1 cellular context compared by ENCODE assay signal in genomic region chr1:21149862-21150432, GRCh38.
TF ChIP-seq lines count a peak whose summit lies in the region.

No MANE protein-coding gene starts in this region.

TF ChIP-seq in HEK293, 187 proteins besides CTCF, POLR2A, EP300 and RAD21 (continued from another document):
- no peak for TF ChIP-seq KLF16 (tag by site-specific recombination; IDR thresholded peaks at IDR 0.05)
- TF ChIP-seq OVOL3 (tag by site-specific recombination; IDR thresholded peaks at IDR 0.05) = no peak
- no peak for TF ChIP-seq ZNF658 (tag by site-specific recombination; IDR thresholded peaks at IDR 0.05)
- no peak for TF ChIP-seq ZBTB21 (tag by site-specific recombination; IDR thresholded peaks at IDR 0.05)
- no peak for TF ChIP-seq ZNF350 (tag by site-specific recombination; IDR thresholded peaks at IDR 0.05)
- TF ChIP-seq, protein P1, sequence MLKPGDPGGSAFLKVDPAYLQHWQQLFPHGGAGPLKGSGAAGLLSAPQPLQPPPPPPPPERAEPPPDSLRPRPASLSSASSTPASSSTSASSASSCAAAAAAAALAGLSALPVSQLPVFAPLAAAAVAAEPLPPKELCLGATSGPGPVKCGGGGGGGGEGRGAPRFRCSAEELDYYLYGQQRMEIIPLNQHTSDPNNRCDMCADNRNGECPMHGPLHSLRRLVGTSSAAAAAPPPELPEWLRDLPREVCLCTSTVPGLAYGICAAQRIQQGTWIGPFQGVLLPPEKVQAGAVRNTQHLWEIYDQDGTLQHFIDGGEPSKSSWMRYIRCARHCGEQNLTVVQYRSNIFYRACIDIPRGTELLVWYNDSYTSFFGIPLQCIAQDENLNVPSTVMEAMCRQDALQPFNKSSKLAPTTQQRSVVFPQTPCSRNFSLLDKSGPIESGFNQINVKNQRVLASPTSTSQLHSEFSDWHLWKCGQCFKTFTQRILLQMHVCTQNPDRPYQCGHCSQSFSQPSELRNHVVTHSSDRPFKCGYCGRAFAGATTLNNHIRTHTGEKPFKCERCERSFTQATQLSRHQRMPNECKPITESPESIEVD (tag by site-specific recombination; IDR thresholded peaks at IDR 0.05) = peak; percentile 80; the same call in 1 of the 2 replicates
- TF ChIP-seq ZNF792 (tag by site-specific recombination; IDR thresholded peaks at IDR 0.05) = no peak
- TF ChIP-seq YY2 (tag by site-specific recombination; IDR thresholded peaks at IDR 0.05) = peak; percentile 59; the same call in 1 of the 2 replicates
- TF ChIP-seq, protein P2, sequence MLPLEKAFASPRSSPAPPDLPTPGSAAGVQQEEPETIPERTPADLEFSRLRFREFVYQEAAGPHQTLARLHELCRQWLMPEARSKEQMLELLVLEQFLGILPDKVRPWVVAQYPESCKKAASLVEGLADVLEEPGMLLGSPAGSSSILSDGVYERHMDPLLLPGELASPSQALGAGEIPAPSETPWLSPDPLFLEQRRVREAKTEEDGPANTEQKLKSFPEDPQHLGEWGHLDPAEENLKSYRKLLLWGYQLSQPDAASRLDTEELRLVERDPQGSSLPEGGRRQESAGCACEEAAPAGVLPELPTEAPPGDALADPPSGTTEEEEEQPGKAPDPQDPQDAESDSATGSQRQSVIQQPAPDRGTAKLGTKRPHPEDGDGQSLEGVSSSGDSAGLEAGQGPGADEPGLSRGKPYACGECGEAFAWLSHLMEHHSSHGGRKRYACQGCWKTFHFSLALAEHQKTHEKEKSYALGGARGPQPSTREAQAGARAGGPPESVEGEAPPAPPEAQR (tag by site-specific recombination; IDR thresholded peaks at IDR 0.05) = no peak
- no peak for TF ChIP-seq ZNF558 (tag by site-specific recombination; IDR thresholded peaks at IDR 0.05)
- no peak for TF ChIP-seq ZNF561 (tag by site-specific recombination; IDR thresholded peaks at IDR 0.05; ENCODE audit: borderline replicate concordance)
- TF ChIP-seq ZBTB1 (tag by site-specific recombination; IDR thresholded peaks at IDR 0.05) = no peak
- no peak for TF ChIP-seq ZNF155 (tag by site-specific recombination; IDR thresholded peaks at IDR 0.05)
- no peak for TF ChIP-seq ZNF138 (tag by site-specific recombination; IDR thresholded peaks at IDR 0.05; ENCODE audit: borderline replicate concordance)
- TF ChIP-seq ZNF239 (tag by site-specific recombination; IDR thresholded peaks at IDR 0.05) = no peak
- TF ChIP-seq YY1 (tag by site-specific recombination; IDR thresholded peaks at IDR 0.05) = peak; percentile 49; the same call in 1 of the 2 replicates
- no peak for TF ChIP-seq ZNF610 (tag by site-specific recombination; IDR thresholded peaks at IDR 0.05; ENCODE audit: borderline replicate concordance)
- no peak for TF ChIP-seq ZSCAN23 (tag by site-specific recombination; IDR thresholded peaks at IDR 0.05)
- TF ChIP-seq, protein P3, sequence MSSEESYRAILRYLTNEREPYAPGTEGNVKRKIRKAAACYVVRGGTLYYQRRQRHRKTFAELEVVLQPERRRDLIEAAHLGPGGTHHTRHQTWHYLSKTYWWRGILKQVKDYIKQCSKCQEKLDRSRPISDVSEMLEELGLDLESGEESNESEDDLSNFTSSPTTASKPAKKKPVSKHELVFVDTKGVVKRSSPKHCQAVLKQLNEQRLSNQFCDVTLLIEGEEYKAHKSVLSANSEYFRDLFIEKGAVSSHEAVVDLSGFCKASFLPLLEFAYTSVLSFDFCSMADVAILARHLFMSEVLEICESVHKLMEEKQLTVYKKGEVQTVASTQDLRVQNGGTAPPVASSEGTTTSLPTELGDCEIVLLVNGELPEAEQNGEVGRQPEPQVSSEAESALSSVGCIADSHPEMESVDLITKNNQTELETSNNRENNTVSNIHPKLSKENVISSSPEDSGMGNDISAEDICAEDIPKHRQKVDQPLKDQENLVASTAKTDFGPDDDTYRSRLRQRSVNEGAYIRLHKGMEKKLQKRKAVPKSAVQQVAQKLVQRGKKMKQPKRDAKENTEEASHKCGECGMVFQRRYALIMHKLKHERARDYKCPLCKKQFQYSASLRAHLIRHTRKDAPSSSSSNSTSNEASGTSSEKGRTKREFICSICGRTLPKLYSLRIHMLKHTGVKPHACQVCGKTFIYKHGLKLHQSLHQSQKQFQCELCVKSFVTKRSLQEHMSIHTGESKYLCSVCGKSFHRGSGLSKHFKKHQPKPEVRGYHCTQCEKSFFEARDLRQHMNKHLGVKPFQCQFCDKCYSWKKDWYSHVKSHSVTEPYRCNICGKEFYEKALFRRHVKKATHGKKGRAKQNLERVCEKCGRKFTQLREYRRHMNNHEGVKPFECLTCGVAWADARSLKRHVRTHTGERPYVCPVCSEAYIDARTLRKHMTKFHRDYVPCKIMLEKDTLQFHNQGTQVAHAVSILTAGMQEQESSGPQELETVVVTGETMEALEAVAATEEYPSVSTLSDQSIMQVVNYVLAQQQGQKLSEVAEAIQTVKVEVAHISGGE (tag by site-specific recombination; conservative IDR thresholded peaks at IDR 0.05; ENCODE audit: low read depth) = no peak
- TF ChIP-seq ZXDB (tag by site-specific recombination; IDR thresholded peaks at IDR 0.05) = peak; percentile 35; the same call in 1 of the 2 replicates
- no peak for TF ChIP-seq ZNF837 (tag by site-specific recombination; IDR thresholded peaks at IDR 0.05)
- no peak for TF ChIP-seq ZNF664 (tag by site-specific recombination; IDR thresholded peaks at IDR 0.05)
- no peak for TF ChIP-seq ZBTB48 (tag by site-specific recombination; IDR thresholded peaks at IDR 0.05)
- no peak for TF ChIP-seq ZNF146 (tag by site-specific recombination; IDR thresholded peaks at IDR 0.05)
- TF ChIP-seq ZNF169 (tag by site-specific recombination; IDR thresholded peaks at IDR 0.05) = no peak
- no peak for TF ChIP-seq ZNF843 (tag by site-specific recombination; IDR thresholded peaks at IDR 0.05)
- TF ChIP-seq ZEB2 (tag by site-specific recombination; IDR thresholded peaks at IDR 0.05) = 0 out of 2 replicates have a peak, but pooled peaks have one; percentile 15
- TF ChIP-seq, protein P4, sequence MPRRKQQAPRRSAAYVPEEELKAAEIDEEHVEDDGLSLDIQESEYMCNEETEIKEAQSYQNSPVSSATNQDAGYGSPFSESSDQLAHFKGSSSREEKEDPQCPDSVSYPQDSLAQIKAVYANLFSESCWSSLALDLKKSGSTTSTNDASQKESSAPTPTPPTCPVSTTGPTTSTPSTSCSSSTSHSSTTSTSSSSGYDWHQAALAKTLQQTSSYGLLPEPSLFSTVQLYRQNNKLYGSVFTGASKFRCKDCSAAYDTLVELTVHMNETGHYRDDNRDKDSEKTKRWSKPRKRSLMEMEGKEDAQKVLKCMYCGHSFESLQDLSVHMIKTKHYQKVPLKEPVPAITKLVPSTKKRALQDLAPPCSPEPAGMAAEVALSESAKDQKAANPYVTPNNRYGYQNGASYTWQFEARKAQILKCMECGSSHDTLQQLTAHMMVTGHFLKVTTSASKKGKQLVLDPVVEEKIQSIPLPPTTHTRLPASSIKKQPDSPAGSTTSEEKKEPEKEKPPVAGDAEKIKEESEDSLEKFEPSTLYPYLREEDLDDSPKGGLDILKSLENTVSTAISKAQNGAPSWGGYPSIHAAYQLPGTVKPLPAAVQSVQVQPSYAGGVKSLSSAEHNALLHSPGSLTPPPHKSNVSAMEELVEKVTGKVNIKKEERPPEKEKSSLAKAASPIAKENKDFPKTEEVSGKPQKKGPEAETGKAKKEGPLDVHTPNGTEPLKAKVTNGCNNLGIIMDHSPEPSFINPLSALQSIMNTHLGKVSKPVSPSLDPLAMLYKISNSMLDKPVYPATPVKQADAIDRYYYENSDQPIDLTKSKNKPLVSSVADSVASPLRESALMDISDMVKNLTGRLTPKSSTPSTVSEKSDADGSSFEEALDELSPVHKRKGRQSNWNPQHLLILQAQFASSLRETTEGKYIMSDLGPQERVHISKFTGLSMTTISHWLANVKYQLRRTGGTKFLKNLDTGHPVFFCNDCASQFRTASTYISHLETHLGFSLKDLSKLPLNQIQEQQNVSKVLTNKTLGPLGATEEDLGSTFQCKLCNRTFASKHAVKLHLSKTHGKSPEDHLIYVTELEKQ (tag by site-specific recombination; IDR thresholded peaks at IDR 0.05; ENCODE audit: borderline replicate concordance) = no peak
- TF ChIP-seq ZNF510 (tag by site-specific recombination; IDR thresholded peaks at IDR 0.05; ENCODE audit: insufficient replicate concordance) = no peak
- TF ChIP-seq, protein P5, sequence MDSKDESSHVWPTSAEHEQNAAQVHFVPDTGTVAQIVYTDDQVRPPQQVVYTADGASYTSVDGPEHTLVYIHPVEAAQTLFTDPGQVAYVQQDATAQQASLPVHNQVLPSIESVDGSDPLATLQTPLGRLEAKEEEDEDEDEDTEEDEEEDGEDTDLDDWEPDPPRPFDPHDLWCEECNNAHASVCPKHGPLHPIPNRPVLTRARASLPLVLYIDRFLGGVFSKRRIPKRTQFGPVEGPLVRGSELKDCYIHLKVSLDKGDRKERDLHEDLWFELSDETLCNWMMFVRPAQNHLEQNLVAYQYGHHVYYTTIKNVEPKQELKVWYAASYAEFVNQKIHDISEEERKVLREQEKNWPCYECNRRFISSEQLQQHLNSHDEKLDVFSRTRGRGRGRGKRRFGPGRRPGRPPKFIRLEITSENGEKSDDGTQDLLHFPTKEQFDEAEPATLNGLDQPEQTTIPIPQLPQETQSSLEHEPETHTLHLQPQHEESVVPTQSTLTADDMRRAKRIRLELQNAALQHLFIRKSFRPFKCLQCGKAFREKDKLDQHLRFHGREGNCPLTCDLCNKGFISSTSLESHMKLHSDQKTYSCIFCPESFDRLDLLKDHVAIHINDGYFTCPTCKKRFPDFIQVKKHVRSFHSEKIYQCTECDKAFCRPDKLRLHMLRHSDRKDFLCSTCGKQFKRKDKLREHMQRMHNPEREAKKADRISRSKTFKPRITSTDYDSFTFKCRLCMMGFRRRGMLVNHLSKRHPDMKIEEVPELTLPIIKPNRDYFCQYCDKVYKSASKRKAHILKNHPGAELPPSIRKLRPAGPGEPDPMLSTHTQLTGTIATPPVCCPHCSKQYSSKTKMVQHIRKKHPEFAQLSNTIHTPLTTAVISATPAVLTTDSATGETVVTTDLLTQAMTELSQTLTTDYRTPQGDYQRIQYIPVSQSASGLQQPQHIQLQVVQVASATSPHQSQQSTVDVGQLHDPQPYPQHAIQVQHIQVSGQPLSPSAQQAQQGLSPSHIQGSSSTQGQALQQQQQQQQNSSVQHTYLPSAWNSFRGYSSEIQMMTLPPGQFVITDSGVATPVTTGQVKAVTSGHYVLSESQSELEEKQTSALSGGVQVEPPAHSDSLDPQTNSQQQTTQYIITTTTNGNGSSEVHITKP (tag by site-specific recombination; IDR thresholded peaks at IDR 0.05) = no peak
- no peak for TF ChIP-seq ZNF302 (tag by site-specific recombination; IDR thresholded peaks at IDR 0.05; ENCODE audit: low read depth)
- TF ChIP-seq ZNF514 (tag by site-specific recombination; IDR thresholded peaks at IDR 0.05) = no peak
